Comparison of ENCODE assay signal across 8 cellular contexts in genomic region chr3:183099838-183100204, GRCh38. TPM values are rescaled to one million over a fixed set of nuclear protein-coding genes. Genes with fewer than 3 reads are reported as not detected.
DNase-seq lines count a peak whose midpoint lies in the region; ATAC-seq and TF ChIP-seq lines count a peak whose summit lies in the region.

No MANE protein-coding gene starts in this region.

- H3K9me3 ChIP-seq in iPS-18a (ENCODE audit: control insufficient read depth, low read depth, low read length): no peaks in the 10 kb centered on the region
- H3K9me3 ChIP-seq in testis: no peaks in the 10 kb centered on the region

- H3K9me3 Mint-ChIP-seq in activated CD4-positive, alpha-beta T cell treated with anti-CD3 and anti-CD28 coated beads for 36 hours (ENCODE audit: low read depth): no peaks in the 10 kb centered on the region
- no peaks in the 10 kb centered on the region for H3K9me3 Mint-ChIP-seq in T-cell

- intact Hi-C loops in activated CD4-positive, alpha-beta T cell treated with anti-CD3 and anti-CD28 coated beads for 36 hours (cut with DNase I, micrococcal nuclease): loop anchor here (1.0 to 5.0 kb wide), 8 partner anchors 62 to 597 kb away; partner anchors contain the start of genes ATP11B (in 1 of the 2), DCUN1D1 (in 1 of the 2), LAMP3 (in 1 of the 2) and MCF2L2 (in 1 of the 2)
- intact Hi-C loops in testis (cut with DNase I; ENCODE audit: low total_unique reads): no loop called here

- peak overlapping the region; percentile 91 for H3K4me3 Mint-ChIP-seq in activated CD4-positive, alpha-beta T cell treated with anti-CD3 and anti-CD28 coated beads for 36 hours
- H3K4me3 Mint-ChIP-seq in T-cell: peak overlapping the region; percentile 88 to 96 (median 95)

- POLR2A ChIA-PET in activated CD4-positive, alpha-beta T cell treated with anti-CD3 and anti-CD28 coated beads for 36 hours (lab: Charles Lee): interaction anchor here (1.1 kb wide), 1 partner anchor 305 kb away, joined by 3 read pairs; no protein-coding TSS in a partner anchor
- POLR2A ChIA-PET in T-cell (lab: Charles Lee): interaction anchor here in 1 of 2 donors (0.6 kb wide), 1 partner anchor 179 kb away, joined by 3 read pairs; no protein-coding TSS in a partner anchor

- no peak for TF ChIP-seq POLR2A in testis (IDR thresholded peaks at IDR 0.05)

- H3K27me3 Mint-ChIP-seq in activated CD4-positive, alpha-beta T cell treated with anti-CD3 and anti-CD28 coated beads for 36 hours: no peaks in the 10 kb centered on the region
- no peaks in the 10 kb centered on the region for H3K27me3 Mint-ChIP-seq in T-cell

- peak overlapping the region; percentile 25 for H3K9ac ChIP-seq in iPS-18a (ENCODE audit: low read length)

- 0% methylated on average over 1 of the region's 1 CpG for WGBS in testis, 2 donors

- DNase-seq in activated CD4-positive, alpha-beta T cell treated with anti-CD3 and anti-CD28 coated beads for 36 hours: no peak
- no peak for DNase-seq in activated CD4-positive, alpha-beta T cell treated with anti-CD3 and anti-CD28 coated beads for 4 hours
- DNase-seq in T-cell (no peak), testis (no peak), NCI-H2227 (lab: John Stamatoyannopoulos, UW; ENCODE audit: unreplicated experiment) (no peak)

- ATAC-seq in activated CD4-positive, alpha-beta T cell treated with anti-CD3 and anti-CD28 coated beads for 36 hours: no peak
- ATAC-seq in T-cell (replicated peaks in 1 of 4) (no peak), HG02623 (IDR thresholded peaks at IDR 0.05; ENCODE audit: unreplicated experiment) (no peak), GM19463 (IDR thresholded peaks at IDR 0.05; ENCODE audit: unreplicated experiment) (no peak)

- H3K27ac Mint-ChIP-seq in activated CD4-positive, alpha-beta T cell treated with anti-CD3 and anti-CD28 coated beads for 36 hours: peak overlapping the region; percentile 99
- H3K27ac Mint-ChIP-seq in T-cell: peak overlapping the region; percentile 97 to 98

- H3K36me3 ChIP-seq in iPS-18a (ENCODE audit: control insufficient read depth, low read depth, low read length) (no peaks in the 10 kb centered on the region), testis (ENCODE audit: low read depth, missing control alignments) (no peaks in the 10 kb centered on the region)

- H3K27ac ChIP-seq in iPS-18a (ENCODE audit: low read length) (peak overlapping the region; percentile 54), testis (peak overlapping the region; percentile 78 to 90)

- peaks cover 28% of the 10 kb centered on the region for H3K4me1 Mint-ChIP-seq in activated CD4-positive, alpha-beta T cell treated with anti-CD3 and anti-CD28 coated beads for 36 hours
- H3K4me1 Mint-ChIP-seq in T-cell: peaks cover 35 to 38% (median 37%) of the 10 kb centered on the region in 3 donors

- peak overlapping the region; percentile 89 for H3K4me3 ChIP-seq in iPS-18a (ENCODE audit: low read length)
- H3K4me3 ChIP-seq in testis: peak overlapping the region; percentile 82 to 91

- CTCF ChIA-PET in activated CD4-positive, alpha-beta T cell treated with anti-CD3 and anti-CD28 coated beads for 36 hours (lab: Charles Lee): interaction anchor here (0.6 to 4.0 kb wide), 4 partner anchors 13 to 390 kb away, joined by 3 to 38 read pairs (median 6); no protein-coding TSS in a partner anchor
- CTCF ChIA-PET in T-cell (lab: Charles Lee): interaction anchor here in 1 of 2 donors (0.6 to 1.3 kb wide), 3 partner anchors 14 to 280 kb away, joined by 3 to 4 read pairs (median 3); no protein-coding TSS in a partner anchor

- peaks cover 10% of the 10 kb centered on the region for H3K4me1 ChIP-seq in iPS-18a (ENCODE audit: control insufficient read depth, low read depth, low read length)
- peaks cover 4% of the 10 kb centered on the region for H3K4me1 ChIP-seq in testis

- no peak for TF ChIP-seq CTCF in testis (IDR thresholded peaks at IDR 0.05)

- no peaks in the 10 kb centered on the region for H3K27me3 ChIP-seq in iPS-18a (ENCODE audit: control insufficient read depth, insufficient read depth, low read length)
- no peaks in the 10 kb centered on the region for H3K27me3 ChIP-seq in testis

- peaks cover 11% of the 10 kb centered on the region for H3K36me3 Mint-ChIP-seq in activated CD4-positive, alpha-beta T cell treated with anti-CD3 and anti-CD28 coated beads for 36 hours (ENCODE audit: low read depth)
- peaks cover 4% of the 10 kb centered on the region for H3K36me3 Mint-ChIP-seq in T-cell

RNA-seq across cellular contexts. Expression of gene MCCC1, which starts 0.5 kb away (rescaled TPM):
- total RNA-seq in activated CD4-positive, alpha-beta T cell treated with anti-CD3 and anti-CD28 coated beads for 36 hours: 10 to 100 TPM; 22.0 to 31.1 TPM
- total RNA-seq in T-cell (10 to 100 TPM; 18.1 to 33.1 (median 26.0) TPM), testis (10 to 100 TPM; 35.9 to 37.8 TPM)
- 22.7 TPM for polyA plus RNA-seq in testis (ENCODE audit: insufficient read depth, low read depth, low replicate concordance)
